8 cellular contexts compared by ENCODE assay signal in genomic region chr7:75951506-75951905, GRCh38. TPM values are rescaled to one million over a fixed set of nuclear protein-coding genes. Genes with fewer than 3 reads are reported as not detected.
DNase-seq lines count a peak whose midpoint lies in the region; ATAC-seq and TF ChIP-seq lines count a peak whose summit lies in the region.

No MANE protein-coding gene starts in this region.

- no peak for TF ChIP-seq CTCF in cardiac fibroblast (IDR thresholded peaks at IDR 0.05; ENCODE audit: low read depth, low read length)

- DNase-seq in A172 (ENCODE audit: low spot score), result peak; percentile 37
- peak; percentile 52 for DNase-seq in M059J (ENCODE audit: low read depth)
- peak; percentile 83 to 84 for DNase-seq in cardiac fibroblast (ENCODE audit: low read depth in 2 of 2)
- no peak for DNase-seq in left lobe of liver (ENCODE audit: low spot score)
- no peak for DNase-seq in RPMI8226

- no peak overlapping the region for H3K4me3 ChIP-seq in cardiac fibroblast (replicated peaks in 1 of 2; ENCODE audit: low read depth in 2 of 2, low read length in 2 of 2)

- ATAC-seq in left lobe of liver, result peak; percentile 37
- ATAC-seq in GM21381 (IDR thresholded peaks at IDR 0.05; ENCODE audit: unreplicated experiment), result no peak
- no peak for ATAC-seq in GM21576 (IDR thresholded peaks at IDR 0.05; ENCODE audit: unreplicated experiment)
- ATAC-seq in HG03432 (IDR thresholded peaks at IDR 0.05; ENCODE audit: unreplicated experiment), result no peak

RNA-seq across cellular contexts. Expression of gene POR, which starts 36.6 kb away (rescaled TPM):
- total RNA-seq in A172 (2014; rRNA removed; shearing (Covaris generic)), result 70.9 and 72.6 TPM in 2 replicates
- 56.8 and 90.1 TPM in 2 replicates for total RNA-seq in M059J (2014; rRNA removed; shearing (Covaris generic))
- 741 TPM for total RNA-seq in left lobe of liver

RNA-seq across cellular contexts. Expression of gene TMEM120A, which starts 42.9 kb away (rescaled TPM):
- total RNA-seq in A172 (2014; rRNA removed; shearing (Covaris generic)), result 13.6 and 26.5 TPM in 2 replicates
- 15.7 and 19.6 TPM in 2 replicates for total RNA-seq in M059J (2014; rRNA removed; shearing (Covaris generic))
- total RNA-seq in left lobe of liver, result 79.6 TPM

Comparison
In these comparisons a context has a peak if more than half of its experiments do, and no peak if none do; other contexts are left out.
1. DNase-seq: peak in A172 (single experiment), M059J (single experiment) and cardiac fibroblast (2 of 2); none in left lobe of liver (single experiment) and RPMI8226 (single experiment).